ENCODE assay signal across 1 cellular context in the genomic region with DNA sequence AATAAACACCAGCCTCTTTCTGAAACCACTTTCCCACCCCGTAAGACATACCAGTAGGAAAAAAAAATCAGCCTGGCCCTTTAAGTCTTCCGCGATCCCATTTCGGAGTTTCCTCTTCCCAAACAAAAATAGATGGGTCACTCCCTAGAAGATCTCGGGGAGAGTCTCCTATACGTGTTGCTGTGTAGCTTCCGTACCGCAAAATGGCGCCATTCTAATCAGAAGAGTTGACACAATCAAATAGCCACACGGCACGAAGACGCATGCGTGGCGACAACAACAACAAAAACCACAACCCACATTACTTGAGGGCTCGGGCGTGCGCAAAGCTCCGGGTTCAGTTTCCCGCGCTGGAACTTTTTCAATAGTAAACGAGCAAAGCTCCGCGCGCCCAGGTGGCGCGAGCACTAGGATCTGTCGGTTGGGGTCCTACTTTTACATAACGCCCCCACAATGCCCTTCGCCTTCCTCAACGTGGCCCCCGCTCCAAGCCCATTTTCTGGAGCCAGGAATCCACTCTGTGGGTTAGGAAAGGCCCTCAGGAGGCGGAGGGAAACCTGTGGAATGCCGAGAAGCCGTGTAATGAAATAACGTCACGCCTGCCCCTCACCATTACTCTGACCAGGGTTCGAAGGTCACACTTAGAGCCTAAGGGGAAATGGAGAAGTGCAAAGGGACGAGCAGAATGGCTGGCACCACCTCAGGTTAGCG.
TF ChIP-seq lines count a peak whose summit lies in the region.

A gene (minus strand): TSS at position 208 of the 711 bp plus-strand sequence. CDS start 519 bp downstream, outside the sequence.

TF ChIP-seq in HEK293, 187 proteins besides CTCF, POLR2A, EP300 and RAD21 (continued from another document and continues in another):
- TF ChIP-seq, protein P1, sequence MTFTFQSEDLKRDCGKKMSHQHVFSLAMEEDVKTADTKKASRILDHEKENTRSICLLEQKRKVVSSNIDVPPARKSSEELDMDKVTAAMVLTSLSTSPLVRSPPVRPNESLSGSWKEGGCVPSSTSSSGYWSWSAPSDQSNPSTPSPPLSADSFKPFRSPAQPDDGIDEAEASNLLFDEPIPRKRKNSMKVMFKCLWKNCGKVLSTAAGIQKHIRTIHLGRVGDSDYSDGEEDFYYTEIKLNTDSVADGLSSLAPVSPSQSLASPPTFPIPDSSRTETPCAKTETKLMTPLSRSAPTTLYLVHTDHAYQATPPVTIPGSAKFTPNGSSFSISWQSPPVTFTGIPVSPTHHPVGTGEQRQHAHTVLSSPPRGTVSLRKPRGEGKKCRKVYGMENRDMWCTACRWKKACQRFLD (tag by site-specific recombination; IDR thresholded peaks at IDR 0.05) = no peak
- TF ChIP-seq ZNF169 (tag by site-specific recombination; IDR thresholded peaks at IDR 0.05) = no peak
- TF ChIP-seq, protein P2, sequence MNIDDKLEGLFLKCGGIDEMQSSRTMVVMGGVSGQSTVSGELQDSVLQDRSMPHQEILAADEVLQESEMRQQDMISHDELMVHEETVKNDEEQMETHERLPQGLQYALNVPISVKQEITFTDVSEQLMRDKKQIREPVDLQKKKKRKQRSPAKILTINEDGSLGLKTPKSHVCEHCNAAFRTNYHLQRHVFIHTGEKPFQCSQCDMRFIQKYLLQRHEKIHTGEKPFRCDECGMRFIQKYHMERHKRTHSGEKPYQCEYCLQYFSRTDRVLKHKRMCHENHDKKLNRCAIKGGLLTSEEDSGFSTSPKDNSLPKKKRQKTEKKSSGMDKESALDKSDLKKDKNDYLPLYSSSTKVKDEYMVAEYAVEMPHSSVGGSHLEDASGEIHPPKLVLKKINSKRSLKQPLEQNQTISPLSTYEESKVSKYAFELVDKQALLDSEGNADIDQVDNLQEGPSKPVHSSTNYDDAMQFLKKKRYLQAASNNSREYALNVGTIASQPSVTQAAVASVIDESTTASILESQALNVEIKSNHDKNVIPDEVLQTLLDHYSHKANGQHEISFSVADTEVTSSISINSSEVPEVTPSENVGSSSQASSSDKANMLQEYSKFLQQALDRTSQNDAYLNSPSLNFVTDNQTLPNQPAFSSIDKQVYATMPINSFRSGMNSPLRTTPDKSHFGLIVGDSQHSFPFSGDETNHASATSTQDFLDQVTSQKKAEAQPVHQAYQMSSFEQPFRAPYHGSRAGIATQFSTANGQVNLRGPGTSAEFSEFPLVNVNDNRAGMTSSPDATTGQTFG (tag by site-specific recombination; IDR thresholded peaks at IDR 0.05; ENCODE audit: borderline replicate concordance) = no peak
- TF ChIP-seq ZNF664 (tag by site-specific recombination; IDR thresholded peaks at IDR 0.05) = no peak
- no peak for TF ChIP-seq ZFP3 (tag by site-specific recombination; IDR thresholded peaks at IDR 0.05; ENCODE audit: low read depth)
- TF ChIP-seq FEZF1 (tag by site-specific recombination; IDR thresholded peaks at IDR 0.05) = no peak
- no peak for TF ChIP-seq ZNF221 (tag by site-specific recombination; IDR thresholded peaks at IDR 0.05; ENCODE audit: borderline replicate concordance)
- no peak for TF ChIP-seq ZNF426 (tag by site-specific recombination; IDR thresholded peaks at IDR 0.05)
- TF ChIP-seq ZNF211 (tag by site-specific recombination; IDR thresholded peaks at IDR 0.05; ENCODE audit: low read depth) = no peak
- TF ChIP-seq, protein P3, sequence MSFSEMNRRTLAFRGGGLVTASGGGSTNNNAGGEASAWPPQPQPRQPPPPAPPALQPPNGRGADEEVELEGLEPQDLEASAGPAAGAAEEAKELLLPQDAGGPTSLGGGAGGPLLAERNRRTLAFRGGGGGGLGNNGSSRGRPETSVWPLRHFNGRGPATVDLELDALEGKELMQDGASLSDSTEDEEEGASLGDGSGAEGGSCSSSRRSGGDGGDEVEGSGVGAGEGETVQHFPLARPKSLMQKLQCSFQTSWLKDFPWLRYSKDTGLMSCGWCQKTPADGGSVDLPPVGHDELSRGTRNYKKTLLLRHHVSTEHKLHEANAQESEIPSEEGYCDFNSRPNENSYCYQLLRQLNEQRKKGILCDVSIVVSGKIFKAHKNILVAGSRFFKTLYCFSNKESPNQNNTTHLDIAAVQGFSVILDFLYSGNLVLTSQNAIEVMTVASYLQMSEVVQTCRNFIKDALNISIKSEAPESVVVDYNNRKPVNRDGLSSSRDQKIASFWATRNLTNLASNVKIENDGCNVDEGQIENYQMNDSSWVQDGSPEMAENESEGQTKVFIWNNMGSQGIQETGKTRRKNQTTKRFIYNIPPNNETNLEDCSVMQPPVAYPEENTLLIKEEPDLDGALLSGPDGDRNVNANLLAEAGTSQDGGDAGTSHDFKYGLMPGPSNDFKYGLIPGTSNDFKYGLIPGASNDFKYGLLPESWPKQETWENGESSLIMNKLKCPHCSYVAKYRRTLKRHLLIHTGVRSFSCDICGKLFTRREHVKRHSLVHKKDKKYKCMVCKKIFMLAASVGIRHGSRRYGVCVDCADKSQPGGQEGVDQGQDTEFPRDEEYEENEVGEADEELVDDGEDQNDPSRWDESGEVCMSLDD (tag by site-specific recombination; IDR thresholded peaks at IDR 0.05) = peak; percentile 81
- TF ChIP-seq GLIS1 (tag by site-specific recombination; IDR thresholded peaks at IDR 0.05) = no peak
- TF ChIP-seq KLF16 (tag by site-specific recombination; IDR thresholded peaks at IDR 0.05) = no peak; the same call in 1 of the 2 replicates
- TF ChIP-seq, protein P4, sequence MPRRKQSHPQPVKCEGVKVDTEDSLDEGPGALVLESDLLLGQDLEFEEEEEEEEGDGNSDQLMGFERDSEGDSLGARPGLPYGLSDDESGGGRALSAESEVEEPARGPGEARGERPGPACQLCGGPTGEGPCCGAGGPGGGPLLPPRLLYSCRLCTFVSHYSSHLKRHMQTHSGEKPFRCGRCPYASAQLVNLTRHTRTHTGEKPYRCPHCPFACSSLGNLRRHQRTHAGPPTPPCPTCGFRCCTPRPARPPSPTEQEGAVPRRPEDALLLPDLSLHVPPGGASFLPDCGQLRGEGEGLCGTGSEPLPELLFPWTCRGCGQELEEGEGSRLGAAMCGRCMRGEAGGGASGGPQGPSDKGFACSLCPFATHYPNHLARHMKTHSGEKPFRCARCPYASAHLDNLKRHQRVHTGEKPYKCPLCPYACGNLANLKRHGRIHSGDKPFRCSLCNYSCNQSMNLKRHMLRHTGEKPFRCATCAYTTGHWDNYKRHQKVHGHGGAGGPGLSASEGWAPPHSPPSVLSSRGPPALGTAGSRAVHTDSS (tag by site-specific recombination; IDR thresholded peaks at IDR 0.05) = 0 out of 2 replicates have a peak, but pooled peaks have one; percentile 34
- no peak for TF ChIP-seq ZNF184 (tag by site-specific recombination; IDR thresholded peaks at IDR 0.05)
- TF ChIP-seq ZNF146 (tag by site-specific recombination; IDR thresholded peaks at IDR 0.05) = no peak
- no peak for TF ChIP-seq ZNF747 (tag by site-specific recombination; IDR thresholded peaks at IDR 0.05)
- no peak for TF ChIP-seq ZNF623 (tag by site-specific recombination; IDR thresholded peaks at IDR 0.05)
- TF ChIP-seq ZNF48 (tag by site-specific recombination; IDR thresholded peaks at IDR 0.05) = no peak
- no peak for TF ChIP-seq GFI1B (tag by site-specific recombination; IDR thresholded peaks at IDR 0.05)
- TF ChIP-seq ZNF341 (tag by site-specific recombination; IDR thresholded peaks at IDR 0.05; ENCODE audit: low read depth) = peak; percentile 36; the same call in 1 of the 2 replicates
- no peak for TF ChIP-seq SETDB1 (IDR thresholded peaks at IDR 0.05; ENCODE audit: insufficient read length, low read length)
- TF ChIP-seq ZNF596 (tag by site-specific recombination; IDR thresholded peaks at IDR 0.05) = no peak
- TF ChIP-seq, protein P5, sequence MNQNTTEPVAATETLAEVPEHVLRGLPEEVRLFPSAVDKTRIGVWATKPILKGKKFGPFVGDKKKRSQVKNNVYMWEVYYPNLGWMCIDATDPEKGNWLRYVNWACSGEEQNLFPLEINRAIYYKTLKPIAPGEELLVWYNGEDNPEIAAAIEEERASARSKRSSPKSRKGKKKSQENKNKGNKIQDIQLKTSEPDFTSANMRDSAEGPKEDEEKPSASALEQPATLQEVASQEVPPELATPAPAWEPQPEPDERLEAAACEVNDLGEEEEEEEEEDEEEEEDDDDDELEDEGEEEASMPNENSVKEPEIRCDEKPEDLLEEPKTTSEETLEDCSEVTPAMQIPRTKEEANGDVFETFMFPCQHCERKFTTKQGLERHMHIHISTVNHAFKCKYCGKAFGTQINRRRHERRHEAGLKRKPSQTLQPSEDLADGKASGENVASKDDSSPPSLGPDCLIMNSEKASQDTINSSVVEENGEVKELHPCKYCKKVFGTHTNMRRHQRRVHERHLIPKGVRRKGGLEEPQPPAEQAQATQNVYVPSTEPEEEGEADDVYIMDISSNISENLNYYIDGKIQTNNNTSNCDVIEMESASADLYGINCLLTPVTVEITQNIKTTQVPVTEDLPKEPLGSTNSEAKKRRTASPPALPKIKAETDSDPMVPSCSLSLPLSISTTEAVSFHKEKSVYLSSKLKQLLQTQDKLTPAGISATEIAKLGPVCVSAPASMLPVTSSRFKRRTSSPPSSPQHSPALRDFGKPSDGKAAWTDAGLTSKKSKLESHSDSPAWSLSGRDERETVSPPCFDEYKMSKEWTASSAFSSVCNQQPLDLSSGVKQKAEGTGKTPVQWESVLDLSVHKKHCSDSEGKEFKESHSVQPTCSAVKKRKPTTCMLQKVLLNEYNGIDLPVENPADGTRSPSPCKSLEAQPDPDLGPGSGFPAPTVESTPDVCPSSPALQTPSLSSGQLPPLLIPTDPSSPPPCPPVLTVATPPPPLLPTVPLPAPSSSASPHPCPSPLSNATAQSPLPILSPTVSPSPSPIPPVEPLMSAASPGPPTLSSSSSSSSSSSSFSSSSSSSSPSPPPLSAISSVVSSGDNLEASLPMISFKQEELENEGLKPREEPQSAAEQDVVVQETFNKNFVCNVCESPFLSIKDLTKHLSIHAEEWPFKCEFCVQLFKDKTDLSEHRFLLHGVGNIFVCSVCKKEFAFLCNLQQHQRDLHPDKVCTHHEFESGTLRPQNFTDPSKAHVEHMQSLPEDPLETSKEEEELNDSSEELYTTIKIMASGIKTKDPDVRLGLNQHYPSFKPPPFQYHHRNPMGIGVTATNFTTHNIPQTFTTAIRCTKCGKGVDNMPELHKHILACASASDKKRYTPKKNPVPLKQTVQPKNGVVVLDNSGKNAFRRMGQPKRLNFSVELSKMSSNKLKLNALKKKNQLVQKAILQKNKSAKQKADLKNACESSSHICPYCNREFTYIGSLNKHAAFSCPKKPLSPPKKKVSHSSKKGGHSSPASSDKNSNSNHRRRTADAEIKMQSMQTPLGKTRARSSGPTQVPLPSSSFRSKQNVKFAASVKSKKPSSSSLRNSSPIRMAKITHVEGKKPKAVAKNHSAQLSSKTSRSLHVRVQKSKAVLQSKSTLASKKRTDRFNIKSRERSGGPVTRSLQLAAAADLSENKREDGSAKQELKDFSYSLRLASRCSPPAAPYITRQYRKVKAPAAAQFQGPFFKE (tag by site-specific recombination; IDR thresholded peaks at IDR 0.05; ENCODE audit: borderline replicate concordance) = no peak
- no peak for TF ChIP-seq ZNF624 (tag by site-specific recombination; IDR thresholded peaks at IDR 0.05)
- TF ChIP-seq ZNF248 (tag by site-specific recombination; IDR thresholded peaks at IDR 0.05) = no peak
- TF ChIP-seq ZNF391 (tag by site-specific recombination; IDR thresholded peaks at IDR 0.05; ENCODE audit: borderline replicate concordance, low read depth) = no peak; the same call in 1 of the 2 replicates
- 0 out of 2 replicates have a peak, but pooled peaks have one; percentile 37 for TF ChIP-seq ZNF558 (tag by site-specific recombination; IDR thresholded peaks at IDR 0.05)
- peak; percentile 42; the same call in 1 of the 2 replicates for TF ChIP-seq ZNF660 (tag by site-specific recombination; IDR thresholded peaks at IDR 0.05)
- TF ChIP-seq, protein P6, sequence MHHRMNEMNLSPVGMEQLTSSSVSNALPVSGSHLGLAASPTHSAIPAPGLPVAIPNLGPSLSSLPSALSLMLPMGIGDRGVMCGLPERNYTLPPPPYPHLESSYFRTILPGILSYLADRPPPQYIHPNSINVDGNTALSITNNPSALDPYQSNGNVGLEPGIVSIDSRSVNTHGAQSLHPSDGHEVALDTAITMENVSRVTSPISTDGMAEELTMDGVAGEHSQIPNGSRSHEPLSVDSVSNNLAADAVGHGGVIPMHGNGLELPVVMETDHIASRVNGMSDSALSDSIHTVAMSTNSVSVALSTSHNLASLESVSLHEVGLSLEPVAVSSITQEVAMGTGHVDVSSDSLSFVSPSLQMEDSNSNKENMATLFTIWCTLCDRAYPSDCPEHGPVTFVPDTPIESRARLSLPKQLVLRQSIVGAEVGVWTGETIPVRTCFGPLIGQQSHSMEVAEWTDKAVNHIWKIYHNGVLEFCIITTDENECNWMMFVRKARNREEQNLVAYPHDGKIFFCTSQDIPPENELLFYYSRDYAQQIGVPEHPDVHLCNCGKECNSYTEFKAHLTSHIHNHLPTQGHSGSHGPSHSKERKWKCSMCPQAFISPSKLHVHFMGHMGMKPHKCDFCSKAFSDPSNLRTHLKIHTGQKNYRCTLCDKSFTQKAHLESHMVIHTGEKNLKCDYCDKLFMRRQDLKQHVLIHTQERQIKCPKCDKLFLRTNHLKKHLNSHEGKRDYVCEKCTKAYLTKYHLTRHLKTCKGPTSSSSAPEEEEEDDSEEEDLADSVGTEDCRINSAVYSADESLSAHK (tag by site-specific recombination; IDR thresholded peaks at IDR 0.05) = no peak
- TF ChIP-seq ZNF626 (tag by site-specific recombination; IDR thresholded peaks at IDR 0.05) = no peak
- TF ChIP-seq ZNF416 (tag by site-specific recombination; IDR thresholded peaks at IDR 0.05) = no peak
- no peak for TF ChIP-seq ZNF473 (tag by site-specific recombination; IDR thresholded peaks at IDR 0.05)
- no peak for TF ChIP-seq ZIC2 (tag by site-specific recombination; IDR thresholded peaks at IDR 0.05)
- no peak for TF ChIP-seq OVOL3 (tag by site-specific recombination; IDR thresholded peaks at IDR 0.05)
- TF ChIP-seq REPIN1 (tag by site-specific recombination; IDR thresholded peaks at IDR 0.05; ENCODE audit: low read depth) = no peak
- no peak for TF ChIP-seq ZNF266 (tag by site-specific recombination; IDR thresholded peaks at IDR 0.05; ENCODE audit: low read depth)
- TF ChIP-seq, protein P7, sequence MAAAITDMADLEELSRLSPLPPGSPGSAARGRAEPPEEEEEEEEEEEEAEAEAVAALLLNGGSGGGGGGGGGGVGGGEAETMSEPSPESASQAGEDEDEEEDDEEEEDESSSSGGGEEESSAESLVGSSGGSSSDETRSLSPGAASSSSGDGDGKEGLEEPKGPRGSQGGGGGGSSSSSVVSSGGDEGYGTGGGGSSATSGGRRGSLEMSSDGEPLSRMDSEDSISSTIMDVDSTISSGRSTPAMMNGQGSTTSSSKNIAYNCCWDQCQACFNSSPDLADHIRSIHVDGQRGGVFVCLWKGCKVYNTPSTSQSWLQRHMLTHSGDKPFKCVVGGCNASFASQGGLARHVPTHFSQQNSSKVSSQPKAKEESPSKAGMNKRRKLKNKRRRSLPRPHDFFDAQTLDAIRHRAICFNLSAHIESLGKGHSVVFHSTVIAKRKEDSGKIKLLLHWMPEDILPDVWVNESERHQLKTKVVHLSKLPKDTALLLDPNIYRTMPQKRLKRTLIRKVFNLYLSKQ (tag by site-specific recombination; IDR thresholded peaks at IDR 0.05; ENCODE audit: borderline replicate concordance) = no peak
- peak; percentile 93 for TF ChIP-seq ZBTB17 (tag by site-specific recombination; IDR thresholded peaks at IDR 0.05)
